Comparison of ENCODE assay signal across 25 cellular contexts in the genomic region with DNA sequence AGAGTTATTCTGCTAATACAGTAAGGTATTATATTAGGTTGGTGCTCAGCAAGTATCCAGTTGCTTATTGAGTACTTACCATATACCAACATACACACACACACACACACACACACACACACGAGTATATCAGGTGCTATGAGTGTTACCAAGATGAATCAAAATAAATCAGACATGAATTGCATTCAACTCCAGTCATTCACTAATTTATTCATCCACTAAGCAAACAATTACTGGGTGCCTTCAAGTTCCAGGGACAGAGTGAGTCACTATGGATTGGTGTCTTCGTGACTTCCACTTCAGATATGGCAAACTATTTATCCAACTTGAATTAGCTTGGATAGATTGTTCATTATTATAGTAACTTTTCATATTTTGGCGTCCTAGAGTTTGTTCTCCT.
DNase-seq lines count a peak whose midpoint lies in the region; ATAC-seq, FAIRE-seq and TF ChIP-seq lines count a peak whose summit lies in the region.
"Had no signal": no experiment of that assay in that cellular context is flagged by ENCODE, and none has a peak within 500 bp of the region (broad histone marks: within the 10 kb centered on the region; RNA-seq: fewer than 3 reads in every experiment).

No MANE protein-coding gene starts in this region.

- no peaks in the 10 kb centered on the region for H3K4me1 ChIP-seq in SJCRH30
- H3K4me1 ChIP-seq: gastroesophageal sphincter had no signal

- no peaks in the 10 kb centered on the region for H3K9me3 ChIP-seq in SJCRH30 (replicated peaks)
- H3K9me3 ChIP-seq: gastroesophageal sphincter, SK-N-SH had no signal

- peak; percentile 45 for DNase-seq in DMS53 (lab: John Stamatoyannopoulos, UW)
- no peak for DNase-seq in DMS53 treated with DMSO at 0.1 percent for 48 hours (lab: John Stamatoyannopoulos, UW; ENCODE audit: unreplicated experiment)
- DNase-seq in RCC 7860 (ENCODE audit: low spot score) = peak; percentile 73
- peak; percentile 17 to 45 for DNase-seq in foreskin fibroblast
- no peak for DNase-seq in inferior parietal cortex (ENCODE audit: extremely low spot score)
- no peak for DNase-seq in SJCRH30
- DNase-seq in ecto neural progenitor cell (ENCODE audit: low spot score) = no peak
- DNase-seq in Right ventricle myocardium superior = no peak
- DNase-seq: 8988T; activated CD4-positive, alpha-beta T cell treated with anti-CD3 and anti-CD28 coated beads, Interleukin-2, amount 50 U/mL, for 4 hours; activated T-cell treated with anti-CD3 and anti-CD28 coated beads, Interleukin-2, amount 50 U/mL, for 48 hours; NCI-H1092; NCI-H1694; NCI-H446 treated with DMSO at 0.1 percent for 48 hours; NCI-H774; SK-N-SH; stimulated activated naive B cell treated with anti-CD40 and anti-IgM and Interleukin-4, amounts not matched to agents 10 μg/mL and 1 μg/mL and 100 μg/mL, for 72 hours; substantia nigra; trophoblast cell had no signal

- H3K4me3 ChIP-seq in foreskin fibroblast (ENCODE audit: low read depth in 1 of 2, low read length in 2 of 2) (no peak overlapping the region), SJCRH30 (no peak overlapping the region)
- H3K4me3 ChIP-seq: gastroesophageal sphincter, hepatocyte had no signal

- intact Hi-C loops in Right ventricle myocardium superior (cut with DNase I) = no loop called here

- no peak for ATAC-seq in Right ventricle myocardium superior (ENCODE audit: poor library complexity)
- ATAC-seq: activated CD4-positive, CD25-positive, alpha-beta regulatory T cell treated with anti-CD3 and anti-CD28 coated beads, Interleukin-2, amount 50 U/mL, for 24 hours; gastroesophageal sphincter; stimulated activated naive B cell treated with anti-CD40 and anti-IgM and Interleukin-4, amounts not matched to agents 10 μg/mL and 1 μg/mL and 100 μg/mL, for 72 hours had no signal

- no peak overlapping the region for H3K27ac ChIP-seq in SJCRH30
- H3K27ac ChIP-seq: gastroesophageal sphincter, hepatocyte had no signal

- FAIRE-seq in RCC 7860 (lab: Jason Lieb, UNC) = peak; percentile 82
- FAIRE-seq: D721Med, endometrium, GM12892 had no signal

- H3K27me3 ChIP-seq in SJCRH30 = no peaks in the 10 kb centered on the region
- H3K27me3 ChIP-seq: gastroesophageal sphincter, hepatocyte had no signal

- no peak for TF ChIP-seq CTCF in foreskin fibroblast (IDR thresholded peaks at IDR 0.05; ENCODE audit: low read depth, low read length)

- H3K36me3 ChIP-seq in SJCRH30 = no peaks in the 10 kb centered on the region
- H3K36me3 ChIP-seq: gastroesophageal sphincter had no signal

Comparison
In these comparisons a context has a peak if more than half of its experiments do, and no peak if none do; other contexts are left out.
1. DNase-seq: peak in DMS53 (single experiment), RCC 7860 (single experiment) and foreskin fibroblast (2 of 2); none in DMS53 treated with DMSO at 0.1 percent for 48 hours (single experiment), inferior parietal cortex (single experiment), SJCRH30 (0 of 2), ecto neural progenitor cell (single experiment) and Right ventricle myocardium superior (single experiment).